Comparison of ENCODE assay signal across 25 cellular contexts in the genomic region with DNA sequence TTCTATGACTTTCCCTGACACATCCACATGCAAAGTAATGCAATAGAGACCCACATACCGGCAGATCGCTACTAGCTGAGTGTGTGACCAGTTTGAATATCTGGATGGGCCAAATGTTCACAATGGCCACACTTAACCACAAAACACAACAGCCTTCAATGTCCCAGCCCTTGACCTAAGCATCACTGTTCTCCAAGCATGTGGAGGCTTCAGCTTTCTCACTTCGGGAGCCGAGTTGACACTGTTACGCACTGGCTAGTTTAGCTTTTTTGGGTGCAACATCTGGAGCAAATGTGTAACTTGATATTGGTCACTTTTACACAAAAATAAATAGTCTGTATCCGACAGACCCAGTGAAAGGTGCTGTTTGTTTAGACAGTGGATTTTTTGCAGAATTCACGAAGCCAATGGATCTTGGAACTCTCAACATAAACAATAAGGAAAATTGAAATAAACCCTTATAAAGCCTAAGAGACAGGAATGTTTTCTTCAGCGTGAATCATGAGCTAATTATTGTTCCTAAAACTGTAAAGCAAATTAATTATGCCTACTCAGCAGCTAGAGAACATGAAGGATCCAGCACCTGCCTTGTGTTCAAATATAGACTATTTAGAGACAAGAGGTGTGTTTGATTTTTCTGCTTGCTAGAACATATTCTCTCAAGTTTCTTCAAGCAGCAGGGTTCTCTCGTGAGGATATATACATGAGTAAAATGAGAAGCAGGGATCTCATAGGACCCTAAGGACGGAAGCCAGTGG.
"Had no signal": no experiment of that assay in that cellular context is flagged by ENCODE, and none has a peak within 500 bp of the region (broad histone marks: within the 10 kb centered on the region; RNA-seq: fewer than 3 reads in every experiment).

No MANE protein-coding gene starts in this region.

- H3K4me1 ChIP-seq: breast epithelium, colonic mucosa, esophagus squamous epithelium, left lung, pancreas, thyroid gland had no signal

- H3K27me3 ChIP-seq: breast epithelium, colonic mucosa, esophagus squamous epithelium, left lung, neutrophil, pancreas, thyroid gland had no signal

- H3K27ac ChIP-seq: breast epithelium, colonic mucosa, left lung, neutrophil, pancreas, thyroid gland, WERI-Rb-1 had no signal

- ATAC-seq: activated T-helper 17 cell treated with anti-CD3 and anti-CD28 coated beads, Interleukin-2, amount 50 U/mL, for 72 hours; left lung; natural killer cell treated with Interleukin-12 subunit alpha and Interleukin-12 subunit beta and Interleukin-15 and Interleukin-18, amount 100 ng/mL, for 72 hours; pancreas; right cardiac atrium; T-cell had no signal

- H3K4me3 ChIP-seq: breast epithelium, colonic mucosa, esophagus squamous epithelium, left lung, pancreas, skin epidermis, thyroid gland had no signal

- H3K4me3 Mint-ChIP-seq: activated naive CD8-positive, alpha-beta T cell treated with anti-CD3 and anti-CD28 coated beads for 36 hours; activated T-helper 17 cell treated with anti-CD3 and anti-CD28 coated beads, Interleukin-2, amount 50 U/mL, for 72 hours; central memory CD8-positive, alpha-beta T cell; natural killer cell treated with Interleukin-12 subunit alpha and Interleukin-12 subunit beta and Interleukin-15 and Interleukin-18, amount 100 ng/mL, for 72 hours; stimulated activated naive CD8-positive, alpha-beta T cell treated with anti-CD3 and anti-CD28 coated beads, Interleukin-15, Interleukin-2, amounts not matched to agents 100 ng/mL and 50 ng/mL, for 24 hours; T-cell; T-helper 2 cell treated with Interferon-gamma antibody and Interleukin-4, amounts not matched to agents 5 μg/mL and 100 μg/mL, for 36 hours had no signal

- FAIRE-seq: pancreas, TTC549 had no signal

- H3K36me3 Mint-ChIP-seq: activated naive CD8-positive, alpha-beta T cell treated with anti-CD3 and anti-CD28 coated beads for 36 hours; natural killer cell treated with Interleukin-12 subunit alpha and Interleukin-12 subunit beta and Interleukin-15 and Interleukin-18, amount 100 ng/mL, for 72 hours; T-cell had no signal

- DNase-seq: activated CD4-positive, alpha-beta T cell treated with anti-CD3 and anti-CD28 coated beads for 1 hour; activated CD4-positive, alpha-beta T cell treated with anti-CD3 and anti-CD28 coated beads, Interleukin-2, amount 50 U/mL, for 1 hour; activated naive CD8-positive, alpha-beta T cell treated with anti-CD3 and anti-CD28 coated beads for 36 hours; activated T-cell treated with anti-CD3 and anti-CD28 coated beads, Interleukin-2, amount 50 U/mL, for 1 hour; colonic mucosa; esophagus squamous epithelium; foreskin melanocyte; left lung; midbrain; pancreas; right cardiac atrium; stimulated activated CD4-positive, alpha-beta T cell treated with anti-CD3 and anti-CD28 coated beads, Interleukin-1b, Interleukin-23, amount 100 ng/mL, for 48 hours; substantia nigra; T-cell; thyroid gland; WERI-Rb-1 had no signal

- H3K9me3 Mint-ChIP-seq: activated naive CD8-positive, alpha-beta T cell treated with anti-CD3 and anti-CD28 coated beads for 36 hours; activated T-helper 17 cell treated with anti-CD3 and anti-CD28 coated beads, Interleukin-2, amount 50 U/mL, for 72 hours; central memory CD8-positive, alpha-beta T cell; natural killer cell treated with Interleukin-12 subunit alpha and Interleukin-12 subunit beta and Interleukin-15 and Interleukin-18, amount 100 ng/mL, for 72 hours; stimulated activated naive CD8-positive, alpha-beta T cell treated with anti-CD3 and anti-CD28 coated beads, Interleukin-15, Interleukin-2, amounts not matched to agents 100 ng/mL and 50 ng/mL, for 24 hours; T-cell; T-helper 2 cell treated with Interferon-gamma antibody and Interleukin-4, amounts not matched to agents 5 μg/mL and 100 μg/mL, for 36 hours had no signal

- H3K27ac Mint-ChIP-seq: activated naive CD8-positive, alpha-beta T cell treated with anti-CD3 and anti-CD28 coated beads for 36 hours; activated T-helper 17 cell treated with anti-CD3 and anti-CD28 coated beads, Interleukin-2, amount 50 U/mL, for 72 hours; natural killer cell treated with Interleukin-12 subunit alpha and Interleukin-12 subunit beta and Interleukin-15 and Interleukin-18, amount 100 ng/mL, for 72 hours; stimulated activated naive CD8-positive, alpha-beta T cell treated with anti-CD3 and anti-CD28 coated beads, Interleukin-15, Interleukin-2, amounts not matched to agents 100 ng/mL and 50 ng/mL, for 24 hours; T-cell; T-helper 2 cell treated with Interferon-gamma antibody and Interleukin-4, amounts not matched to agents 5 μg/mL and 100 μg/mL, for 36 hours had no signal

- H3K9me3 ChIP-seq: breast epithelium, colonic mucosa, esophagus squamous epithelium, left lung, neutrophil, pancreas, thyroid gland had no signal

- H3K36me3 ChIP-seq: breast epithelium, colonic mucosa, esophagus squamous epithelium, left lung, neutrophil, pancreas, thyroid gland, WERI-Rb-1 had no signal

- H3K4me1 Mint-ChIP-seq: activated naive CD8-positive, alpha-beta T cell treated with anti-CD3 and anti-CD28 coated beads for 36 hours; activated T-helper 17 cell treated with anti-CD3 and anti-CD28 coated beads, Interleukin-2, amount 50 U/mL, for 72 hours; central memory CD8-positive, alpha-beta T cell; T-cell had no signal
